ENCODE assay signal across 26 cellular contexts in the genomic region with DNA sequence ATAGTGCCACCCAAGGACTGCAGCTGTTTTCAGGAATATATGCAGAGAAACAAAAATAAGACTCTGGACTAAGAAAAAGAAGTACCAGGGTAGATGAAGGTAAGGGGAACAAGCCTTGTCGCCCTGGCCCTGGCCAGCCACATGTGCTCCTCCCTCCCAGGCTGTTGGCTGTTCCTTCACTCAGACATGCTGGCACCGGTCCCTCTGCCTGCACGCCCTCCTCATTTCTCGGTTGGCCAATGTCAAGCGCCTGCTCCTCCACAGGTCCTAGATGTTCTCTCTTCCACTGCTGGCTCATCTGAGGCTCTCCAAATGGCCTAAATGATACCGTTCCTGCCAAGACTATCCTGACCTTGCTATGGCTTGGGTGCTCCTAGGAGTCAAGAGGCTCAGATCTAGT.
DNase-seq lines count a peak whose midpoint lies in the region; ATAC-seq and TF ChIP-seq lines count a peak whose summit lies in the region.
"Had no signal": no experiment of that assay in that cellular context is flagged by ENCODE, and none has a peak within 500 bp of the region (broad histone marks: within the 10 kb centered on the region; RNA-seq: fewer than 3 reads in every experiment).

No MANE protein-coding gene starts in this region.

- peak; percentile 48 to 53 for ATAC-seq in left cardiac atrium
- peak in 3 of 4 donors; percentile 37 to 68 (median 46) for ATAC-seq in psoas muscle
- peak; percentile 47 for ATAC-seq in aorta (ENCODE audit: low FRiP score)
- no peak for ATAC-seq in HG02970 (IDR thresholded peaks at IDR 0.05; ENCODE audit: low FRiP score, unreplicated experiment)
- ATAC-seq: HCT116 had no signal

- intact Hi-C loops in left cardiac atrium (cut with DNase I): no loop called here
- intact Hi-C loops in psoas muscle (cut with DNase I): no loop called here
- intact Hi-C loops in aorta (cut with DNase I): no loop called here

- H3K36me3 ChIP-seq in psoas muscle (ENCODE audit: insufficient read depth in 1 of 2, low read depth in 1 of 2) (no peaks in the 10 kb centered on the region), aorta (ENCODE audit: control insufficient read depth in 1 of 2, insufficient read depth in 2 of 2, low read length in 1 of 2) (no peaks in the 10 kb centered on the region)

- peak; percentile 3 for DNase-seq in DMS 273 (lab: John Stamatoyannopoulos, UW; ENCODE audit: unreplicated experiment)
- DNase-seq in DMS 273 treated with DMSO at 0.1 percent for 48 hours (lab: John Stamatoyannopoulos, UW): no peak
- peak; percentile 43 for DNase-seq in left cardiac atrium
- DNase-seq in psoas muscle: peak in 1 of 2 donors; percentile 73
- no peak for DNase-seq in aorta
- no peak for DNase-seq in amygdala (lab: John Stamatoyannopoulos, UW)
- DNase-seq in cerebellar cortex (ENCODE audit: low spot score): no peak
- DNase-seq: AML-193; Calu3; CD8-positive, alpha-beta memory T cell; EL; GF-D8; GOT3; IMR-90; NCI-H1092 treated with DMSO at 0.1 percent for 48 hours; NCI-H1436 treated with DMSO at 0.1 percent for 48 hours; NCI-H1930; NCI-H2227 treated with DMSO at 0.1 percent for 48 hours; NCI-H510A; PC-9; RPMI8226 had no signal

- no peak for TF ChIP-seq CTCF in psoas muscle (IDR thresholded peaks at IDR 0.05)

- no peak overlapping the region for H3K27ac ChIP-seq in psoas muscle
- H3K27ac ChIP-seq in aorta (ENCODE audit: low read depth in 1 of 2, low read length in 2 of 2): no peak overlapping the region
- H3K27ac ChIP-seq: 22Rv1, C4-2B, KMS-11, PC-9 had no signal

- H3K9me3 ChIP-seq in psoas muscle (no peaks in the 10 kb centered on the region), aorta (ENCODE audit: control insufficient read depth, low read length) (no peaks in the 10 kb centered on the region)

- WGBS in psoas muscle, 3 donors: 32 to 60% (median 43%) methylated on average over 6 of the region's 6 CpGs
- WGBS in aorta, 2 donors: 13 to 18% methylated on average over 6 of the region's 6 CpGs

- H3K4me1 ChIP-seq in psoas muscle (no peaks in the 10 kb centered on the region), aorta (ENCODE audit: control insufficient read depth in 1 of 2, insufficient read depth in 2 of 2, low read length in 2 of 2) (no peaks in the 10 kb centered on the region)

- H3K27me3 ChIP-seq in psoas muscle (ENCODE audit: insufficient read depth in 3 of 3, low read length in 2 of 3) (no peaks in the 10 kb centered on the region), aorta (ENCODE audit: control insufficient read depth in 1 of 2, insufficient read depth in 2 of 2, low read length in 1 of 2) (no peaks in the 10 kb centered on the region)

- H3K4me3 ChIP-seq in psoas muscle (no peak overlapping the region), aorta (ENCODE audit: low read length in 2 of 2) (no peak overlapping the region)
- H3K4me3 ChIP-seq: PC-9 had no signal

Comparison
In these comparisons a context has a peak if more than half of its experiments do, and no peak if none do; other contexts are left out.
1. DNase-seq: peak in DMS 273 (single experiment) and left cardiac atrium (single experiment); none in DMS 273 treated with DMSO at 0.1 percent for 48 hours (single experiment), aorta (0 of 2), amygdala (0 of 56) and cerebellar cortex (single experiment).